8 cellular contexts compared by ENCODE assay signal in genomic region chr19:48443731-48444128, GRCh38. TPM values are rescaled to one million over a fixed set of nuclear protein-coding genes. Genes with fewer than 3 reads are reported as not detected.
A peak's percentile ranks its signal among the peaks of the same experiment; 100 is the strongest.
DNase-seq lines count a peak whose midpoint lies in the region; ATAC-seq and TF ChIP-seq lines count a peak whose summit lies in the region.
"Had no signal": no experiment of that assay in that cellular context is flagged by ENCODE, and none has a peak within 500 bp of the region (broad histone marks: within the 10 kb centered on the region; RNA-seq: fewer than 3 reads in every experiment).

No MANE protein-coding gene starts in this region.

- H3K27ac Mint-ChIP-seq in activated T-cell treated with anti-CD3 and anti-CD28 coated beads, Interleukin-2, amount 50 U/mL, for 72 hours: no peak overlapping the region

- no peak for ATAC-seq in activated T-cell treated with anti-CD3 and anti-CD28 coated beads, Interleukin-2, amount 50 U/mL, for 72 hours (replicated peaks in 1 of 2)
- ATAC-seq: left colon had no signal

- peaks cover 46% of the 10 kb centered on the region for H3K4me1 Mint-ChIP-seq in activated T-cell treated with anti-CD3 and anti-CD28 coated beads, Interleukin-2, amount 50 U/mL, for 72 hours (ENCODE audit: low read depth)

- DNase-seq in activated T-cell treated with anti-CD3 and anti-CD28 coated beads, Interleukin-2, amount 50 U/mL, for 72 hours: peak in 1 of 2 donors; percentile 15
- DNase-seq in activated T-cell treated with anti-CD3 and anti-CD28 coated beads for 4 hours: no peak
- no peak for DNase-seq in esophagus muscularis mucosa (ENCODE audit: extremely low spot score)
- DNase-seq in thyroid gland: no peak
- DNase-seq in HK-2 (ENCODE audit: unreplicated experiment): no peak
- DNase-seq in hippocampal formation (lab: John Stamatoyannopoulos, UW): no peak
- DNase-seq: GOT3, left colon had no signal

- H3K36me3 Mint-ChIP-seq in activated T-cell treated with anti-CD3 and anti-CD28 coated beads, Interleukin-2, amount 50 U/mL, for 72 hours (ENCODE audit: insufficient read depth in 2 of 2): peaks cover 9 to 15% of the 10 kb centered on the region in 2 donors

- H3K27me3 Mint-ChIP-seq in activated T-cell treated with anti-CD3 and anti-CD28 coated beads, Interleukin-2, amount 50 U/mL, for 72 hours (ENCODE audit: low read depth): peaks cover 27% of the 10 kb centered on the region

- TF ChIP-seq POLR2A in esophagus muscularis mucosa (IDR thresholded peaks at IDR 0.05; ENCODE audit: low read depth) (no peak), thyroid gland (IDR thresholded peaks at IDR 0.05) (no peak)

- H3K27ac ChIP-seq in esophagus muscularis mucosa (replicated peaks in 1 of 4) (no peak overlapping the region), thyroid gland (no peak overlapping the region)

- H3K4me3 ChIP-seq in esophagus muscularis mucosa: peak overlapping the region; percentile 85 to 96 (median 89)
- peak overlapping the region in 2 of 3 donors; percentile 30 to 37 for H3K4me3 ChIP-seq in thyroid gland (replicated peaks in 1 of 3)

- H3K4me1 ChIP-seq in esophagus muscularis mucosa (peaks cover 22 to 38% (median 31%) of the 10 kb centered on the region in 4 donors), thyroid gland (peaks cover 19 to 20% of the 10 kb centered on the region in 2 donors)

- TF ChIP-seq EP300 in esophagus muscularis mucosa (IDR thresholded peaks at IDR 0.05): no peak

- H3K4me3 Mint-ChIP-seq in activated T-cell treated with anti-CD3 and anti-CD28 coated beads, Interleukin-2, amount 50 U/mL, for 72 hours: peak overlapping the region; percentile 92 to 93

- H3K9me3 Mint-ChIP-seq in activated T-cell treated with anti-CD3 and anti-CD28 coated beads, Interleukin-2, amount 50 U/mL, for 72 hours: no peaks in the 10 kb centered on the region

- H3K9me3 ChIP-seq in esophagus muscularis mucosa: no peaks in the 10 kb centered on the region
- no peaks in the 10 kb centered on the region for H3K9me3 ChIP-seq in thyroid gland

- H3K27me3 ChIP-seq in esophagus muscularis mucosa (peaks cover 4 to 54% (median 24%) of the 10 kb centered on the region in 4 donors), thyroid gland (no peaks in the 10 kb centered on the region)

- H3K36me3 ChIP-seq in esophagus muscularis mucosa (peaks cover 7 to 24% (median 17%) of the 10 kb centered on the region in 4 donors), thyroid gland (peaks cover 9 to 10% of the 10 kb centered on the region in 2 donors)

- TF ChIP-seq CTCF in esophagus muscularis mucosa (IDR thresholded peaks at IDR 0.05) (no peak), thyroid gland (IDR thresholded peaks at IDR 0.05) (no peak)

- intact Hi-C loops in esophagus muscularis mucosa (cut with DNase I): no loop called here
- intact Hi-C loops in thyroid gland (cut with DNase I): loop anchor here (10.0 kb wide), 1 partner anchor 49 kb away; the partner anchor contains the start of genes GRIN2D and KDELR1

- WGBS in esophagus muscularis mucosa: 19% methylated on average over 11 of the region's 45 CpGs
- 6 to 21% methylated on average over 6 to 14 of the region's 45 CpGs for WGBS in thyroid gland, 2 donors

RNA-seq across cellular contexts. Expression of gene GRWD1, which starts 2.1 kb away (rescaled TPM):
- 10 to 100 TPM; 27.0 to 38.2 TPM for total RNA-seq in activated T-cell treated with anti-CD3 and anti-CD28 coated beads, Interleukin-2, amount 50 U/mL, for 72 hours
- total RNA-seq in esophagus muscularis mucosa: 10 to 100 TPM; 19.5 to 42.9 (median 31.7) TPM
- total RNA-seq in thyroid gland: 10 to 100 TPM; 22.4 to 40.5 (median 29.1) TPM

RNA-seq across cellular contexts. Expression of gene KCNJ14, which starts 11.6 kb away (rescaled TPM):
- 1 to 10 TPM; 3.2 to 5.0 TPM for total RNA-seq in activated T-cell treated with anti-CD3 and anti-CD28 coated beads, Interleukin-2, amount 50 U/mL, for 72 hours
- total RNA-seq in esophagus muscularis mucosa (under 1 TPM; 0.42 to 0.86 (median 0.51) TPM), thyroid gland (1 to 10 TPM; 1.2 to 1.9 (median 1.4) TPM)

RNA-seq across cellular contexts. Expression of gene CYTH2, which starts 25.4 kb away (rescaled TPM):
- 10 to 100 TPM; 59.4 to 68.3 TPM for total RNA-seq in activated T-cell treated with anti-CD3 and anti-CD28 coated beads, Interleukin-2, amount 50 U/mL, for 72 hours
- 10 to 100 TPM; 40.1 to 50.7 (median 48.4) TPM for total RNA-seq in esophagus muscularis mucosa
- total RNA-seq in thyroid gland: 100 to 1,000 TPM in 2 of 4 donors, 10 to 100 TPM in 2; 91.6 to 232 (median 139) TPM

RNA-seq across cellular contexts. Expression of gene GRIN2D, which starts 50.3 kb away (rescaled TPM):
- under 1 TPM; 0.39 to 0.46 TPM for total RNA-seq in activated T-cell treated with anti-CD3 and anti-CD28 coated beads, Interleukin-2, amount 50 U/mL, for 72 hours
- total RNA-seq in esophagus muscularis mucosa (under 1 TPM; 0.19 to 0.42 (median 0.37) TPM), thyroid gland (1 to 10 TPM in 1 of 4 donors, under 1 TPM in 3; 0.56 to 2.2 (median 0.84) TPM)

RNA-seq across cellular contexts. Expression of gene KDELR1, which starts 52.4 kb away (rescaled TPM):
- 100 to 1,000 TPM; 101 to 103 TPM for total RNA-seq in activated T-cell treated with anti-CD3 and anti-CD28 coated beads, Interleukin-2, amount 50 U/mL, for 72 hours
- total RNA-seq in esophagus muscularis mucosa: 100 to 1,000 TPM in 1 of 4 donors, 10 to 100 TPM in 3; 55.2 to 105 (median 77.6) TPM
- total RNA-seq in thyroid gland: 100 to 1,000 TPM; 121 to 160 (median 141) TPM
